ENCODE assay signal across 34 cellular contexts in genomic region chr2:76980067-76980466, GRCh38.
"Had no signal": no experiment of that assay in that cellular context is flagged by ENCODE, and none has a peak within 500 bp of the region (broad histone marks: within the 10 kb centered on the region; RNA-seq: fewer than 3 reads in every experiment).

No MANE protein-coding gene starts in this region.

- H3K4me1 ChIP-seq: adrenal gland, body of pancreas, breast epithelium had no signal

- H3K36me3 ChIP-seq: adrenal gland, brain microvascular endothelial cell, breast epithelium had no signal

- H3K9me3 ChIP-seq: adrenal gland, body of pancreas, breast epithelium had no signal

- H3K27ac ChIP-seq: adrenal gland, body of pancreas, brain microvascular endothelial cell, breast epithelium, VCaP had no signal

- DNase-seq: activated B cell treated with CpG ODN at 0.5 μM for 24 hours; activated CD4-positive, alpha-beta memory T cell treated with anti-CD3 and anti-CD28 coated beads for 36 hours; activated CD4-positive, alpha-beta T cell treated with anti-CD3 and anti-CD28 coated beads for 4 hours; activated CD4-positive, alpha-beta T cell treated with anti-CD3 and anti-CD28 coated beads, Interleukin-2, amount 10 ng/mL, durations not matched to agents 24 days and 14 days; activated CD4-positive, alpha-beta T cell treated with anti-CD3 and anti-CD28 coated beads, Interleukin-2, amount 50 U/mL, for 1 hour; activated CD4-positive, alpha-beta T cell treated with anti-CD3 and anti-CD28 coated beads, Interleukin-2, amount 50 U/mL, for 4 hours; activated CD4-positive, CD25-positive, alpha-beta regulatory T cell treated with anti-CD3 and anti-CD28 coated beads, Interleukin-2, amount 50 U/mL, for 72 hours; activated CD8-positive, alpha-beta memory T cell treated with anti-CD3 and anti-CD28 coated beads, Interleukin-2, amount 50 U/mL, for 4 hours; activated CD8-positive, alpha-beta T cell treated with anti-CD3 and anti-CD28 coated beads for 36 hours; activated effector memory CD4-positive, alpha-beta T cell treated with anti-CD3 and anti-CD28 coated beads, Interleukin-2, amount 50 U/mL, for 16 hours; activated gamma-delta T cell treated with Interleukin-2 at 50 U/mL for 16 hours; activated naive CD4-positive, alpha-beta T cell; activated naive CD4-positive, alpha-beta T cell treated with anti-CD3 and anti-CD28 coated beads for 36 hours; activated naive CD4-positive, alpha-beta T cell treated with anti-CD3 and anti-CD28 coated beads, Interleukin-2, amount 50 U/mL, for 16 hours; activated naive CD8-positive, alpha-beta T cell treated with anti-CD3 and anti-CD28 coated beads for 36 hours; activated T-cell treated with anti-CD3 and anti-CD28 coated beads for 4 hours; activated T-cell treated with anti-CD3 and anti-CD28 coated beads, Interleukin-2, amount 50 U/mL, for 1 hour; activated T-cell treated with anti-CD3 and anti-CD28 coated beads, Interleukin-2, amount 50 U/mL, for 4 hours; activated T-cell treated with anti-CD3 and anti-CD28 coated beads, Interleukin-2, amount 50 U/mL, for 72 hours; adrenal gland; amniotic stem cell; aorta; body of pancreas; brain microvascular endothelial cell; central memory CD4-positive, alpha-beta T cell; T-helper 1 cell; T-helper 2 cell; T-helper 9 cell had no signal

- FAIRE-seq: astrocyte, TTC549 had no signal

- ATAC-seq: activated CD8-positive, alpha-beta T cell treated with anti-CD3 and anti-CD28 coated beads for 36 hours; activated naive CD4-positive, alpha-beta T cell treated with anti-CD3 and anti-CD28 coated beads, Interleukin-2, amount 50 U/mL, for 72 hours; activated T-cell treated with anti-CD3 and anti-CD28 coated beads, Interleukin-2, amount 50 U/mL, for 4 hours; activated T-cell treated with anti-CD3 and anti-CD28 coated beads, Interleukin-2, amount 50 U/mL, for 72 hours; activated T-helper 17 cell treated with anti-CD3 and anti-CD28 coated beads, Interleukin-2, amount 50 U/mL, for 72 hours; body of pancreas had no signal

- H3K4me3 ChIP-seq: adrenal gland, body of pancreas, breast epithelium had no signal

- H3K27me3 ChIP-seq: adrenal gland, body of pancreas, brain microvascular endothelial cell, breast epithelium had no signal
